19 cellular contexts compared by ENCODE assay signal in genomic region chr4:10119263-10119662, GRCh38. TPM values are rescaled to one million over a fixed set of nuclear protein-coding genes. Genes with fewer than 3 reads are reported as not detected.
DNase-seq lines count a peak whose midpoint lies in the region; ATAC-seq lines count a peak whose summit lies in the region.
"Had no signal": no experiment of that assay in that cellular context is flagged by ENCODE, and none has a peak within 500 bp of the region (broad histone marks: within the 10 kb centered on the region; RNA-seq: fewer than 3 reads in every experiment).

No MANE protein-coding gene starts in this region.

- H3K27me3 ChIP-seq in stomach smooth muscle (ENCODE audit: control insufficient read depth in 1 of 2, insufficient read depth in 2 of 2, low read length in 2 of 2): no peaks in the 10 kb centered on the region
- H3K27me3 ChIP-seq: left lung, SJSA1 had no signal

- CTCF ChIA-PET in T-cell (lab: Charles Lee): interaction anchor here (0.6 to 1.5 kb wide), 3 partner anchors 17 to 419 kb away, joined by 3 to 4 read pairs (median 3); no protein-coding TSS in a partner anchor

- H3K36me3 ChIP-seq in stomach smooth muscle (ENCODE audit: control insufficient read depth in 2 of 2, insufficient read depth in 2 of 2, low read length in 2 of 2): peaks cover 3 to 5% of the 10 kb centered on the region in 2 donors

- no peak overlapping the region for H3K9ac ChIP-seq in stomach smooth muscle (ENCODE audit: low read length in 2 of 2)
- H3K9ac ChIP-seq: parathyroid adenoma had no signal

- peaks cover 68% of the 10 kb centered on the region for H3K4me1 Mint-ChIP-seq in activated CD4-positive, alpha-beta T cell treated with anti-CD3 and anti-CD28 coated beads, Interleukin-2, amount 10 ng/mL, durations not matched to agents 24 days and 14 days
- H3K4me1 Mint-ChIP-seq in T-cell (peaks cover 58 to 81% (median 72%) of the 10 kb centered on the region in 3 donors), memory B cell (peaks cover 32% of the 10 kb centered on the region)

- no peak for DNase-seq in activated CD4-positive, alpha-beta T cell treated with anti-CD3 and anti-CD28 coated beads, Interleukin-2, amount 10 ng/mL, durations not matched to agents 24 days and 14 days
- DNase-seq in activated CD4-positive, alpha-beta T cell treated with anti-CD3 and anti-CD28 coated beads, Interleukin-2, amount 50 U/mL, for 4 hours: no peak
- DNase-seq in T-cell (no peak), memory B cell (ENCODE audit: low spot score in 2 of 2) (no peak)
- DNase-seq in activated CD4-positive, CD25-positive, alpha-beta regulatory T cell treated with anti-CD3 and anti-CD28 coated beads, Interleukin-2, amount 50 U/mL, for 72 hours: no peak
- DNase-seq: activated CD4-positive, alpha-beta T cell treated with anti-CD3 and anti-CD28 coated beads for 4 hours; caudate nucleus; DMS79; left lung; NCI-H1417 treated with DMSO at 0.1 percent for 48 hours; NCI-H2171 treated with DMSO at 0.1 percent for 48 hours; NCI-H774; PC-9; stimulated activated CD4-positive, alpha-beta T cell treated with anti-CD3 and anti-CD28 coated beads, Interleukin-2, amount 100 ng/mL, for 48 hours had no signal

- ATAC-seq in T-cell (replicated peaks in 1 of 4) (no peak), memory B cell (ENCODE audit: low read depth) (no peak), GM19452 (IDR thresholded peaks at IDR 0.05; ENCODE audit: unreplicated experiment) (no peak), HG03159 (IDR thresholded peaks at IDR 0.05; ENCODE audit: unreplicated experiment) (no peak)
- ATAC-seq: left lung had no signal

- no peak overlapping the region for H3K4me3 ChIP-seq in stomach smooth muscle (ENCODE audit: low read length in 2 of 2)
- H3K4me3 ChIP-seq: left lung, PC-9, SJSA1 had no signal

- H3K27ac ChIP-seq in stomach smooth muscle (ENCODE audit: low read length): peak overlapping the region; percentile 99
- H3K27ac ChIP-seq: left lung, parathyroid adenoma, PC-9, SJSA1 had no signal

- H3K4me3 Mint-ChIP-seq in activated CD4-positive, alpha-beta T cell treated with anti-CD3 and anti-CD28 coated beads, Interleukin-2, amount 10 ng/mL, durations not matched to agents 24 days and 14 days: peak overlapping the region; percentile 85
- H3K4me3 Mint-ChIP-seq in T-cell (peak overlapping the region in 1 of 3 donors; percentile 87), memory B cell (no peak overlapping the region)

- H3K27ac Mint-ChIP-seq in activated CD4-positive, alpha-beta T cell treated with anti-CD3 and anti-CD28 coated beads, Interleukin-2, amount 10 ng/mL, durations not matched to agents 24 days and 14 days: peak overlapping the region; percentile 93
- H3K27ac Mint-ChIP-seq in T-cell (peak overlapping the region; percentile 98), memory B cell (peak overlapping the region; percentile 98)

- no peaks in the 10 kb centered on the region for H3K9me3 ChIP-seq in stomach smooth muscle (ENCODE audit: control insufficient read depth in 2 of 2, low read length in 2 of 2)
- H3K9me3 ChIP-seq: left lung, SJSA1 had no signal

- H3K4me1 ChIP-seq in stomach smooth muscle (ENCODE audit: control insufficient read depth, insufficient read depth, low read length): peaks cover 53% of the 10 kb centered on the region

- intact Hi-C loops in activated CD4-positive, alpha-beta T cell treated with anti-CD3 and anti-CD28 coated beads, Interleukin-2, amount 10 ng/mL, durations not matched to agents 24 days and 14 days (cut with micrococcal nuclease): no loop called here

- POLR2A ChIA-PET in T-cell (lab: Charles Lee): interaction anchor here (0.6 to 1.3 kb wide), 5 partner anchors 24 to 433 kb away, joined by 3 to 4 read pairs (median 3); no protein-coding TSS in a partner anchor

- H3K9me3 Mint-ChIP-seq in activated CD4-positive, alpha-beta T cell treated with anti-CD3 and anti-CD28 coated beads, Interleukin-2, amount 10 ng/mL, durations not matched to agents 24 days and 14 days: no peaks in the 10 kb centered on the region
- H3K9me3 Mint-ChIP-seq in T-cell (no peaks in the 10 kb centered on the region), memory B cell (no peaks in the 10 kb centered on the region)

- H3K27me3 Mint-ChIP-seq in activated CD4-positive, alpha-beta T cell treated with anti-CD3 and anti-CD28 coated beads, Interleukin-2, amount 10 ng/mL, durations not matched to agents 24 days and 14 days: no peaks in the 10 kb centered on the region
- H3K27me3 Mint-ChIP-seq in T-cell (no peaks in the 10 kb centered on the region), memory B cell (no peaks in the 10 kb centered on the region)

- H3K36me3 Mint-ChIP-seq in activated CD4-positive, alpha-beta T cell treated with anti-CD3 and anti-CD28 coated beads, Interleukin-2, amount 10 ng/mL, durations not matched to agents 24 days and 14 days (ENCODE audit: low read depth): peaks cover 18% of the 10 kb centered on the region
- H3K36me3 Mint-ChIP-seq in T-cell (peaks cover 11% of the 10 kb centered on the region), memory B cell (peaks cover 3% of the 10 kb centered on the region)

RNA-seq across cellular contexts. Expression of gene WDR1, which starts 2.7 kb away (rescaled TPM):
- 369 and 376 TPM in 2 replicates for total RNA-seq in activated CD4-positive, alpha-beta T cell treated with anti-CD3 and anti-CD28 coated beads, Interleukin-2, amount 10 ng/mL, durations not matched to agents 24 days and 14 days
- total RNA-seq in T-cell: 100 to 1,000 TPM; 268 to 308 (median 304) TPM
